33 cellular contexts compared by ENCODE assay signal in genomic region chr1:158989424-158989823, GRCh38. TPM values are rescaled to one million over a fixed set of nuclear protein-coding genes. Genes with fewer than 3 reads are reported as not detected.
"Had no signal": no experiment of that assay in that cellular context is flagged by ENCODE, and none has a peak within 500 bp of the region (broad histone marks: within the 10 kb centered on the region; RNA-seq: fewer than 3 reads in every experiment).

No MANE protein-coding gene starts in this region.

- H3K36me3 ChIP-seq: adrenal gland, ascending aorta, brain microvascular endothelial cell, gastroesophageal sphincter, lower lobe of right lung, neutrophil, sigmoid colon, WERI-Rb-1 had no signal

- DNase-seq: activated CD4-positive, alpha-beta memory T cell treated with anti-CD3 and anti-CD28 coated beads for 36 hours; activated CD4-positive, alpha-beta T cell treated with anti-CD3 and anti-CD28 coated beads for 48 hours; activated naive CD4-positive, alpha-beta T cell treated with Interleukin-2 at 50 U/mL for 16 hours; activated naive CD8-positive, alpha-beta T cell treated with anti-CD3 and anti-CD28 coated beads for 36 hours; activated T-cell treated with anti-CD3 and anti-CD28 coated beads, Interleukin-2, amount 50 U/mL, for 48 hours; adrenal gland; brain microvascular endothelial cell; cortex of kidney; effector memory CD8-positive, alpha-beta T cell; erythroblast; hippocampal formation; lower lobe of right lung; mesendoderm; sigmoid colon; SK-N-SH; stimulated activated CD4-positive, alpha-beta T cell treated with anti-CD3 and anti-CD28 coated beads, Interleukin-15, amount 100 ng/mL, for 24 hours; stimulated activated CD4-positive, alpha-beta T cell treated with anti-CD3 and anti-CD28 coated beads, Interleukin-2, amount 100 ng/mL, for 24 hours; stimulated activated naive CD4-positive, alpha-beta T cell; SW 1271; T-helper 17 cell; T1000; testis; trophoblast cell; WERI-Rb-1 had no signal

- H3K27me3 Mint-ChIP-seq: activated CD4-positive, alpha-beta memory T cell treated with anti-CD3 and anti-CD28 coated beads for 36 hours; effector memory CD8-positive, alpha-beta T cell; T-helper 17 cell had no signal

- H3K27me3 ChIP-seq: adrenal gland, ascending aorta, brain microvascular endothelial cell, gastroesophageal sphincter, neutrophil, sigmoid colon, testis had no signal

- H3K4me2 ChIP-seq: SK-N-SH had no signal

- H3K9me3 ChIP-seq: adrenal gland, ascending aorta, lower lobe of right lung, neutrophil, sigmoid colon, SK-N-SH, testis had no signal

- H3K9ac ChIP-seq: SK-N-SH had no signal

- H3K9me2 ChIP-seq: SK-N-SH had no signal

- H3K4me3 Mint-ChIP-seq: activated CD4-positive, alpha-beta memory T cell treated with anti-CD3 and anti-CD28 coated beads for 36 hours; activated naive CD8-positive, alpha-beta T cell treated with anti-CD3 and anti-CD28 coated beads for 36 hours; effector memory CD8-positive, alpha-beta T cell; nephron; T-helper 17 cell had no signal

- ATAC-seq: activated CD4-positive, CD25-positive, alpha-beta regulatory T cell treated with anti-CD3 and anti-CD28 coated beads, Interleukin-2, amount 50 U/mL, for 24 hours; effector memory CD8-positive, alpha-beta T cell; gastroesophageal sphincter; left lobe of liver; lower lobe of right lung; T-helper 17 cell had no signal

- H3K4me3 ChIP-seq: adrenal gland, ascending aorta, gastroesophageal sphincter, lower lobe of right lung, sigmoid colon, testis had no signal

- H3K27ac Mint-ChIP-seq: activated CD4-positive, alpha-beta memory T cell treated with anti-CD3 and anti-CD28 coated beads for 36 hours; activated naive CD8-positive, alpha-beta T cell treated with anti-CD3 and anti-CD28 coated beads for 36 hours; nephron; T-helper 17 cell had no signal

- H3K27ac ChIP-seq: adrenal gland, ascending aorta, brain microvascular endothelial cell, gastroesophageal sphincter, lower lobe of right lung, neutrophil, sigmoid colon, testis, WERI-Rb-1 had no signal

- H3K4me1 ChIP-seq: adrenal gland, ascending aorta, gastroesophageal sphincter, lower lobe of right lung, sigmoid colon, testis had no signal

- H3K4me1 Mint-ChIP-seq: nephron had no signal

RNA-seq across cellular contexts. Expression of gene PYHIN1, which starts 58.1 kb away (rescaled TPM):
- total RNA-seq: chondrocyte, kidney epithelial cell, osteocyte had no signal
- polyA plus RNA-seq: SK-N-SH had no signal
